ENCODE assay signal across 20 cellular contexts in genomic region chr21:22200378-22201092, GRCh38.
"Had no signal": no experiment of that assay in that cellular context is flagged by ENCODE, and none has a peak within 500 bp of the region (broad histone marks: within the 10 kb centered on the region; RNA-seq: fewer than 3 reads in every experiment).

No MANE protein-coding gene starts in this region.

- H3K27me3 ChIP-seq: ascending aorta, gastrocnemius medialis, heart left ventricle, sigmoid colon, stomach had no signal

- H3K4me3 Mint-ChIP-seq: activated CD4-positive, alpha-beta T cell treated with anti-CD3 and anti-CD28 coated beads, Interleukin-2, amount 10 ng/mL, durations not matched to agents 24 days and 14 days; activated CD8-positive, alpha-beta T cell treated with anti-CD3 and anti-CD28 coated beads, Interleukin-2, amount 10 ng/mL, durations not matched to agents 7 days and 5 days; activated T-cell treated with anti-CD3 and anti-CD28 coated beads, Interleukin-2, amount 50 U/mL, for 4 hours; memory B cell; naive thymus-derived CD4-positive, alpha-beta T cell; stimulated activated effector memory CD8-positive, alpha-beta T cell treated with anti-CD3 and anti-CD28 coated beads, Interleukin-12 subunit alpha, Interleukin-12 subunit beta, amount 100 ng/mL, for 72 hours had no signal

- H3K79me2 ChIP-seq: parathyroid adenoma had no signal

- H3K27me3 Mint-ChIP-seq: activated CD4-positive, alpha-beta T cell treated with anti-CD3 and anti-CD28 coated beads, Interleukin-2, amount 10 ng/mL, durations not matched to agents 24 days and 14 days; memory B cell; naive thymus-derived CD4-positive, alpha-beta T cell had no signal

- H3K27ac ChIP-seq: ascending aorta, gastrocnemius medialis, heart left ventricle, parathyroid adenoma, sigmoid colon, stomach had no signal

- ATAC-seq: activated CD8-positive, alpha-beta T cell treated with anti-CD3 and anti-CD28 coated beads, Interleukin-2, amount 10 ng/mL, durations not matched to agents 7 days and 5 days; activated T-cell treated with anti-CD3 and anti-CD28 coated beads, Interleukin-2, amount 50 U/mL, for 4 hours; gastrocnemius medialis; heart left ventricle; mucosa of descending colon; naive thymus-derived CD4-positive, alpha-beta T cell; stimulated activated effector memory CD8-positive, alpha-beta T cell treated with anti-CD3 and anti-CD28 coated beads, Interleukin-12 subunit alpha, Interleukin-12 subunit beta, amount 100 ng/mL, for 72 hours had no signal

- H3K27ac Mint-ChIP-seq: activated CD4-positive, alpha-beta T cell treated with anti-CD3 and anti-CD28 coated beads, Interleukin-2, amount 10 ng/mL, durations not matched to agents 24 days and 14 days; activated CD8-positive, alpha-beta T cell treated with anti-CD3 and anti-CD28 coated beads, Interleukin-2, amount 10 ng/mL, durations not matched to agents 7 days and 5 days; memory B cell; naive thymus-derived CD4-positive, alpha-beta T cell; stimulated activated effector memory CD8-positive, alpha-beta T cell treated with anti-CD3 and anti-CD28 coated beads, Interleukin-12 subunit alpha, Interleukin-12 subunit beta, amount 100 ng/mL, for 72 hours had no signal

- H3K4me3 ChIP-seq: ascending aorta, gastrocnemius medialis, heart left ventricle, mucosa of descending colon, sigmoid colon, stomach had no signal

- H3K9me3 Mint-ChIP-seq: activated CD4-positive, alpha-beta T cell treated with anti-CD3 and anti-CD28 coated beads, Interleukin-2, amount 10 ng/mL, durations not matched to agents 24 days and 14 days; memory B cell had no signal

- H3K36me3 Mint-ChIP-seq: memory B cell; naive thymus-derived CD4-positive, alpha-beta T cell; stimulated activated effector memory CD8-positive, alpha-beta T cell treated with anti-CD3 and anti-CD28 coated beads, Interleukin-12 subunit alpha, Interleukin-12 subunit beta, amount 100 ng/mL, for 72 hours had no signal

- H3K9me3 ChIP-seq: ascending aorta, gastrocnemius medialis, mucosa of descending colon, sigmoid colon had no signal

- H3K36me3 ChIP-seq: ascending aorta, gastrocnemius medialis, heart left ventricle, sigmoid colon, stomach had no signal

- H3K4me1 ChIP-seq: ascending aorta, gastrocnemius medialis, heart left ventricle, parathyroid adenoma, sigmoid colon, stomach had no signal

- H2AFZ ChIP-seq: parathyroid adenoma had no signal

- H3K4me1 Mint-ChIP-seq: activated CD4-positive, alpha-beta T cell treated with anti-CD3 and anti-CD28 coated beads, Interleukin-2, amount 10 ng/mL, durations not matched to agents 24 days and 14 days; memory B cell; naive thymus-derived CD4-positive, alpha-beta T cell; stimulated activated effector memory CD8-positive, alpha-beta T cell treated with anti-CD3 and anti-CD28 coated beads, Interleukin-12 subunit alpha, Interleukin-12 subunit beta, amount 100 ng/mL, for 72 hours had no signal

- DNase-seq: activated CD4-positive, alpha-beta T cell treated with anti-CD3 and anti-CD28 coated beads, Interleukin-2, amount 10 ng/mL, durations not matched to agents 24 days and 14 days; activated CD8-positive, alpha-beta T cell treated with anti-CD3 and anti-CD28 coated beads, Interleukin-2, amount 10 ng/mL, durations not matched to agents 7 days and 5 days; activated naive CD4-positive, alpha-beta T cell treated with anti-CD3 and anti-CD28 coated beads, Interleukin-2, amount 50 U/mL, for 16 hours; activated T-cell treated with anti-CD3 and anti-CD28 coated beads, Interleukin-2, amount 50 U/mL, for 4 hours; cerebellar nuclear complex; cortex of kidney; erythroblast; gastrocnemius medialis; heart left ventricle; kidney glomerular epithelial cell; mucosa of descending colon; naive thymus-derived CD4-positive, alpha-beta T cell; sigmoid colon; stimulated activated CD4-positive, alpha-beta T cell treated with anti-CD3 and anti-CD28 coated beads, Interleukin-4, amount 100 ng/mL, for 24 hours; stomach; T1000 had no signal
